In genomic region chr22:42601879-42602465, GRCh38 we compare ENCODE assay signal across 1 cellular context.
TF ChIP-seq lines count a peak whose summit lies in the region.

No MANE protein-coding gene starts in this region.

TF ChIP-seq in HepG2, 621 proteins besides CTCF, POLR2A, EP300 and RAD21 (continued from another document and continues in another):
- TF ChIP-seq ZNF280D (CRISPR knock-in tag; IDR thresholded peaks at IDR 0.05) (no peak), THAP7 (CRISPR knock-in tag; IDR thresholded peaks at IDR 0.05) (no peak), DR1 (CRISPR knock-in tag; IDR thresholded peaks at IDR 0.05) (no peak), NRL (CRISPR knock-in tag; IDR thresholded peaks at IDR 0.05; ENCODE audit: borderline replicate concordance) (no peak), REL (CRISPR knock-in tag; conservative IDR thresholded peaks at IDR 0.05) (no peak), SNAPC2 (CRISPR knock-in tag; IDR thresholded peaks at IDR 0.05) (0 out of 2 replicates have a peak, but pooled peaks have one; percentile 65), PHF21A (CRISPR knock-in tag; IDR thresholded peaks at IDR 0.05) (peak; percentile 71), ZNF501 (CRISPR knock-in tag; IDR thresholded peaks at IDR 0.05) (peak; percentile 47; the same call in 1 of the 2 replicates), FOXK2 (IDR thresholded peaks at IDR 0.05) (no peak; the same call in 1 of the 2 replicates), RBAK (CRISPR knock-in tag; IDR thresholded peaks at IDR 0.05) (no peak), ZNF510 (CRISPR knock-in tag; IDR thresholded peaks at IDR 0.05; ENCODE audit: low read depth) (no peak), KDM4B (CRISPR knock-in tag; IDR thresholded peaks at IDR 0.05) (no peak), ELF1 (CRISPR knock-in tag; IDR thresholded peaks at IDR 0.05) (no peak), CC2D1A (CRISPR knock-in tag; IDR thresholded peaks at IDR 0.05) (no peak), ZBTB3 (CRISPR knock-in tag; IDR thresholded peaks at IDR 0.05; ENCODE audit: borderline replicate concordance, low read depth) (no peak), WIZ (CRISPR knock-in tag; IDR thresholded peaks at IDR 0.05) (0 out of 2 replicates have a peak, but pooled peaks have one; percentile 10), ZNF430 (CRISPR knock-in tag; IDR thresholded peaks at IDR 0.05) (no peak; the same call in 1 of the 2 replicates), ZNF629 (CRISPR knock-in tag; conservative IDR thresholded peaks at IDR 0.05) (peak; percentile 18; the same call in 1 of the 2 replicates), SOX13 (IDR thresholded peaks at IDR 0.05) (no peak; the same call in 1 of the 2 replicates), SOX13 (CRISPR knock-in tag; conservative IDR thresholded peaks at IDR 0.05 in 1 of 2, IDR thresholded peaks at IDR 0.05 in 1 of 2) (peak in 1 of 2 experiments; percentile 75; a peak in 2 of 4 replicates), THRA (CRISPR knock-in tag; IDR thresholded peaks at IDR 0.05; ENCODE audit: borderline replicate concordance) (peak; percentile 69; the same call in 1 of the 2 replicates), HNF1B (CRISPR knock-in tag; IDR thresholded peaks at IDR 0.05) (peak; percentile 75), ZFP36 (IDR thresholded peaks at IDR 0.05; ENCODE audit: borderline replicate concordance, low read depth, low read length, partially characterized antibody) (no peak), ZNF367 (CRISPR knock-in tag; IDR thresholded peaks at IDR 0.05; ENCODE audit: borderline replicate concordance) (no peak), MED13 (CRISPR knock-in tag; IDR thresholded peaks at IDR 0.05) (no peak), ZNF580 (CRISPR knock-in tag; IDR thresholded peaks at IDR 0.05; ENCODE audit: borderline replicate concordance, low read depth) (0 out of 2 replicates have a peak, but pooled peaks have one; percentile 24), EZH2 (conservative IDR thresholded peaks at IDR 0.05; ENCODE audit: low read depth, low read length) (no peak), BCL6 (CRISPR knock-in tag; IDR thresholded peaks at IDR 0.05) (peak; percentile 24; the same call in 1 of the 2 replicates), RCOR2 (CRISPR knock-in tag; IDR thresholded peaks at IDR 0.05) (peak; percentile 46; the same call in 1 of the 2 replicates), ESRRA (CRISPR knock-in tag; IDR thresholded peaks at IDR 0.05; ENCODE audit: low read depth) (peak; percentile 97), CHD2 (IDR thresholded peaks at IDR 0.05; ENCODE audit: low read depth, low read length) (no peak), ZNF788 (CRISPR knock-in tag; IDR thresholded peaks at IDR 0.05; ENCODE audit: borderline replicate concordance) (peak; percentile 50; the same call in 1 of the 2 replicates), SRSF1 (optimal IDR thresholded peaks at IDR 0.05; ENCODE audit: low read depth, low read length) (no peak), KDM1A (CRISPR knock-in tag; IDR thresholded peaks at IDR 0.05) (no peak), PPARG (CRISPR knock-in tag; conservative IDR thresholded peaks at IDR 0.05) (0 out of 2 replicates have a peak, but pooled peaks have one; percentile 11), HMGXB3 (CRISPR knock-in tag; IDR thresholded peaks at IDR 0.05; ENCODE audit: borderline replicate concordance) (peak; percentile 33; the same call in 1 of the 2 replicates), ZNF337 (CRISPR knock-in tag; IDR thresholded peaks at IDR 0.05; ENCODE audit: borderline replicate concordance, low read depth) (0 out of 2 replicates have a peak, but pooled peaks have one; percentile 72), ZNF382 (CRISPR knock-in tag; IDR thresholded peaks at IDR 0.05; ENCODE audit: borderline replicate concordance) (no peak), ZNF782 (CRISPR knock-in tag; IDR thresholded peaks at IDR 0.05; ENCODE audit: borderline replicate concordance) (no peak), MEF2D (CRISPR knock-in tag; IDR thresholded peaks at IDR 0.05) (peak; percentile 72; the same call in 1 of the 2 replicates), HNRNPL (IDR thresholded peaks at IDR 0.05; ENCODE audit: low read depth, low read length) (no peak), ZNF281 (CRISPR knock-in tag; IDR thresholded peaks at IDR 0.05; ENCODE audit: borderline replicate concordance) (peak; percentile 71; the same call in 1 of the 2 replicates), ZNF670 (CRISPR knock-in tag; IDR thresholded peaks at IDR 0.05; ENCODE audit: borderline replicate concordance) (peak; percentile 83), ZNF180 (CRISPR knock-in tag; IDR thresholded peaks at IDR 0.05; ENCODE audit: borderline replicate concordance, low read depth) (no peak), HNRNPK (IDR thresholded peaks at IDR 0.05; ENCODE audit: low read depth, low read length, poor library complexity, severe bottlenecking) (no peak), KLF11 (CRISPR knock-in tag; IDR thresholded peaks at IDR 0.05) (no peak), SAFB2 (CRISPR knock-in tag; IDR thresholded peaks at IDR 0.05; ENCODE audit: borderline replicate concordance, low read depth) (no peak)
